ENCODE assay signal across 1 cellular context in the genomic region with DNA sequence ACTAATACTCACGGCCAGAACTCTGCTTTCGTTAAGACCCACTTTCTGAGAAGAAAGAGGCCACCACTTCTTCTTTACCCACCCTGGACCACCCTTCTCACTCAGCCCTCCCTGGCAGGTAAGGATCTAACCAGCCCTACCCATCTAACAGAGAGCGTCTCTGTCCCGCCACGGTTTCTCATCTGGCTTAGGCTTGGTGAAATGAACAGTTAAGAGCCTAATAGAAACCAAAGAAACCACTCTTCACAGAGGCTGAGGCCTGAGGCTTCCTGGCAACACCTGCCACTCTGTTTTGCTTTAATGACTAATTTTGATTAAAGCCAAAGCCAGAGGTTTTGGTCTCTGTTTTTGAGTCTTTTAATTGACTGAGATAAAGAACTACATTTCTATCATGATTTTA.
TF ChIP-seq lines count a peak whose summit lies in the region.

No MANE protein-coding gene starts in this region.

TF ChIP-seq in GM23338, 12 proteins besides CTCF, POLR2A, EP300 and RAD21 (continued from another document):
- TF ChIP-seq, protein P1, sequence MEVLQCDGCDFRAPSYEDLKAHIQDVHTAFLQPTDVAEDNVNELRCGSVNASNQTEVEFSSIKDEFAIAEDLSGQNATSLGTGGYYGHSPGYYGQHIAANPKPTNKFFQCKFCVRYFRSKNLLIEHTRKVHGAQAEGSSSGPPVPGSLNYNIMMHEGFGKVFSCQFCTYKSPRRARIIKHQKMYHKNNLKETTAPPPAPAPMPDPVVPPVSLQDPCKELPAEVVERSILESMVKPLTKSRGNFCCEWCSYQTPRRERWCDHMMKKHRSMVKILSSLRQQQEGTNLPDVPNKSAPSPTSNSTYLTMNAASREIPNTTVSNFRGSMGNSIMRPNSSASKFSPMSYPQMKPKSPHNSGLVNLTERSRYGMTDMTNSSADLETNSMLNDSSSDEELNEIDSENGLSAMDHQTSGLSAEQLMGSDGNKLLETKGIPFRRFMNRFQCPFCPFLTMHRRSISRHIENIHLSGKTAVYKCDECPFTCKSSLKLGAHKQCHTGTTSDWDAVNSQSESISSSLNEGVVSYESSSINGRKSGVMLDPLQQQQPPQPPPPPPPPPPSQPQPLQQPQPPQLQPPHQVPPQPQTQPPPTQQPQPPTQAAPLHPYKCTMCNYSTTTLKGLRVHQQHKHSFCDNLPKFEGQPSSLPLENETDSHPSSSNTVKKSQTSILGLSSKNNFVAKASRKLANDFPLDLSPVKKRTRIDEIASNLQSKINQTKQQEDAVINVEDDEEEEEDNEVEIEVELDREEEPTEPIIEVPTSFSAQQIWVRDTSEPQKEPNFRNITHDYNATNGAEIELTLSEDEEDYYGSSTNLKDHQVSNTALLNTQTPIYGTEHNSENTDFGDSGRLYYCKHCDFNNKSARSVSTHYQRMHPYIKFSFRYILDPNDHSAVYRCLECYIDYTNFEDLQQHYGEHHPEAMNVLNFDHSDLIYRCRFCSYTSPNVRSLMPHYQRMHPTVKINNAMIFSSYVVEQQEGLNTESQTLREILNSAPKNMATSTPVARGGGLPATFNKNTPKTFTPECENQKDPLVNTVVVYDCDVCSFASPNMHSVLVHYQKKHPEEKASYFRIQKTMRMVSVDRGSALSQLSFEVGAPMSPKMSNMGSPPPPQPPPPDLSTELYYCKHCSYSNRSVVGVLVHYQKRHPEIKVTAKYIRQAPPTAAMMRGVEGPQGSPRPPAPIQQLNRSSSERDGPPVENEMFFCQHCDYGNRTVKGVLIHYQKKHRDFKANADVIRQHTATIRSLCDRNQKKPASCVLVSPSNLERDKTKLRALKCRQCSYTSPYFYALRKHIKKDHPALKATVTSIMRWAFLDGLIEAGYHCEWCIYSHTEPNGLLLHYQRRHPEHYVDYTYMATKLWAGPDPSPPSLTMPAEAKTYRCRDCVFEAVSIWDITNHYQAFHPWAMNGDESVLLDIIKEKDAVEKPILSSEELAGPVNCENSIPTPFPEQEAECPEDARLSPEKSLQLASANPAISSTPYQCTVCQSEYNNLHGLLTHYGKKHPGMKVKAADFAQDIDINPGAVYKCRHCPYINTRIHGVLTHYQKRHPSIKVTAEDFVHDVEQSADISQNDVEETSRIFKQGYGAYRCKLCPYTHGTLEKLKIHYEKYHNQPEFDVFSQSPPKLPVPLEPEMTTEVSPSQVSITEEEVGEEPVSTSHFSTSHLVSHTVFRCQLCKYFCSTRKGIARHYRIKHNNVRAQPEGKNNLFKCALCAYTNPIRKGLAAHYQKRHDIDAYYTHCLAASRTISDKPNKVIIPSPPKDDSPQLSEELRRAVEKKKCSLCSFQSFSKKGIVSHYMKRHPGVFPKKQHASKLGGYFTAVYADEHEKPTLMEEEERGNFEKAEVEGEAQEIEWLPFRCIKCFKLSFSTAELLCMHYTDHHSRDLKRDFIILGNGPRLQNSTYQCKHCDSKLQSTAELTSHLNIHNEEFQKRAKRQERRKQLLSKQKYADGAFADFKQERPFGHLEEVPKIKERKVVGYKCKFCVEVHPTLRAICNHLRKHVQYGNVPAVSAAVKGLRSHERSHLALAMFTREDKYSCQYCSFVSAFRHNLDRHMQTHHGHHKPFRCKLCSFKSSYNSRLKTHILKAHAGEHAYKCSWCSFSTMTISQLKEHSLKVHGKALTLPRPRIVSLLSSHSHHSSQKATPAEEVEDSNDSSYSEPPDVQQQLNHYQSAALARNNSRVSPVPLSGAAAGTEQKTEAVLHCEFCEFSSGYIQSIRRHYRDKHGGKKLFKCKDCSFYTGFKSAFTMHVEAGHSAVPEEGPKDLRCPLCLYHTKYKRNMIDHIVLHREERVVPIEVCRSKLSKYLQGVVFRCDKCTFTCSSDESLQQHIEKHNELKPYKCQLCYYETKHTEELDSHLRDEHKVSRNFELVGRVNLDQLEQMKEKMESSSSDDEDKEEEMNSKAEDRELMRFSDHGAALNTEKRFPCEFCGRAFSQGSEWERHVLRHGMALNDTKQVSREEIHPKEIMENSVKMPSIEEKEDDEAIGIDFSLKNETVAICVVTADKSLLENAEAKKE (CRISPR knock-in tag; IDR thresholded peaks at IDR 0.05), result no peak
